Comparison of ENCODE assay signal across 1 cellular context in the genomic region with DNA sequence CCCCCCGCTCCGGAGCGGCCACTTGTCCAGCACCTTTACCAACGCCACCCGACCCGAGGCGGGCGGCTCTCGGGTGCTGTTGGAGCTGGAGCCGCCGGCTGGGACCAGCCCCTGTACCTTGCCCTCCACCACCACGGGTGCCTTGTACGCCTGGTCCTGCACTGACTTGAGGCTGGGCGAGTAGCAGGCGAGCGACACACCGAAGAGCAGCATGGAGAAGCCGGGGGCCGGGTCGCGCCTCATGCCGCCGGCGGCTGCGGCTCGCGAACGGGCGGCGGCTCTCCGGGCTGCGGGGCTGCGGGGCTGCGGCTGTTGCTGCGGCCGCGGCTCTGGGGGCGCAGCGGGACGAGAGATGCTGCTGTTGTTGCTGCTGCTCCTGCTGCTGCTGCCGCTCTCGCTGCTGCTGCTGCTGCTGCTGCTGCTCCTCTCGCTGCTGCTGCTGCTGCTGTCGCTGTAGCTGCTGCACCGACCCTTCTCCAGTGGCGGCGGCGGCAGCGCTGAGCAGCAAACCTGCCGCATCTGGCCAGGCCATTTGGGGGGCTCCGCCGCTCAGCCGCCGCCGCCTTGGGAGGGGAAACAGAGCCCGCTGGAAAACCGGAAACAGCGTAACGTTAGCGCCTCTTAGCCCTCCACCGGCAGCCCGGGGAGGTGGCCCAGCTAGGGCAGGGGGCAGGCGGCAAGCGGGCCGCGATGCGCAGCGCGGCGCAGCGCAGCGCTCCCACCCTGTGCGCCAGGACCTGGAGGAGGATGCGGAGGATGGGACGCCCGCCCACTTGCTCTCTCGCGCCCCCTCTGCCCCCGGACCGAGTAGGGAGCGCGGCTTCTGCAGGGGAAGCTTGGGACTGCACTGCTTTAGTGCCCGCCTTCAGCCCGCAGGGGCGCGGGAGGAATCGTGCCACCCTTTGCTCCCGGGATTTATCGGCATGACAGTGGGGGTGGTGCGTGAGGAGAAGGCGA.
TF ChIP-seq lines count a peak whose summit lies in the region.

A gene (minus strand): TSS at position 749 of the 957 bp plus-strand sequence.

TF ChIP-seq in GM12878, 131 proteins besides CTCF, POLR2A, EP300 and RAD21:
- TF ChIP-seq NBN (IDR thresholded peaks at IDR 0.05) (0 out of 2 replicates have a peak, but pooled peaks have one; percentile 35), RBBP5 (conservative IDR thresholded peaks at IDR 0.05) (no peak), LARP7 (IDR thresholded peaks at IDR 0.05) (peak; percentile 75; the same call in 1 of the 2 replicates), ZSCAN29 (IDR thresholded peaks at IDR 0.05) (peak; percentile 71; the same call in 1 of the 2 replicates), RAD51 (IDR thresholded peaks at IDR 0.05) (no peak), RUNX3 (IDR thresholded peaks at IDR 0.05; ENCODE audit: low read length) (0 out of 2 replicates have a peak, but pooled peaks have one; percentile 9), ZNF622 (IDR thresholded peaks at IDR 0.05) (no peak), HDAC6 (IDR thresholded peaks at IDR 0.05; ENCODE audit: unreplicated experiment) (peak; percentile 50), IKZF1 (conservative IDR thresholded peaks at IDR 0.05) (peak; percentile 88), SMARCA5 (IDR thresholded peaks at IDR 0.05) (peak; percentile 77), EED (IDR thresholded peaks at IDR 0.05; ENCODE audit: low read depth) (peak; percentile 62; the same call in 1 of the 2 replicates), NR2F1 (conservative IDR thresholded peaks at IDR 0.05) (peak; percentile 33; the same call in 1 of the 2 replicates), DPF2 (IDR thresholded peaks at IDR 0.05) (peak; percentile 74), CHD2 (IDR thresholded peaks at IDR 0.05; ENCODE audit: borderline replicate concordance, low read depth, low read length) (peak; percentile 48; the same call in 1 of the 2 replicates), ZNF384 (IDR thresholded peaks at IDR 0.05; ENCODE audit: borderline replicate concordance, low read depth, low read length) (no peak), ASH2L (IDR thresholded peaks at IDR 0.05; ENCODE audit: borderline replicate concordance, low read depth) (peak; percentile 81; the same call in 1 of the 2 replicates), RCOR1 (conservative IDR thresholded peaks at IDR 0.05; ENCODE audit: low read depth, low read length) (0 out of 2 replicates have a peak, but pooled peaks have one; percentile 23), GATAD2B (conservative IDR thresholded peaks at IDR 0.05; ENCODE audit: low read depth) (peak; percentile 85), BHLHE40 (IDR thresholded peaks at IDR 0.05; ENCODE audit: borderline replicate concordance in 1 of 2, low read depth in 2 of 2, low read length in 1 of 2) (peak in 1 of 2 experiments; percentile 25; a peak in 2 of 4 replicates), SIN3A (IDR thresholded peaks at IDR 0.05; ENCODE audit: low read depth, low read length) (peak; percentile 54; the same call in 1 of the 2 replicates), CBFB (IDR thresholded peaks at IDR 0.05; ENCODE audit: low read depth) (0 out of 2 replicates have a peak, but pooled peaks have one; percentile 19), HDGF (IDR thresholded peaks at IDR 0.05) (no peak), IKZF2 (IDR thresholded peaks at IDR 0.05) (peak; percentile 57 to 75; a peak in 3 of 4 replicates), ZNF24 (IDR thresholded peaks at IDR 0.05) (no peak), ETV6 (conservative IDR thresholded peaks at IDR 0.05 in 1 of 2, IDR thresholded peaks at IDR 0.05 in 1 of 2; ENCODE audit: borderline replicate concordance in 1 of 2, low read depth in 1 of 2) (peak in 1 of 2 experiments; percentile 20; a peak in 1 of 4 replicates), NR2C1 (IDR thresholded peaks at IDR 0.05) (no peak), NFYA (IDR thresholded peaks at IDR 0.05; ENCODE audit: borderline replicate concordance, low read depth, low read length) (no peak), MEF2A (IDR thresholded peaks at IDR 0.05; ENCODE audit: insufficient read depth, low read depth, low read length) (no peak), ZNF217 (IDR thresholded peaks at IDR 0.05) (peak; percentile 51; the same call in 1 of the 2 replicates), EGR1 (IDR thresholded peaks at IDR 0.05; ENCODE audit: borderline replicate concordance in 1 of 2, low read depth in 2 of 2, low read length in 2 of 2) (peak in 1 of 2 experiments; percentile 88; a peak in 2 of 3 replicates), TCF12 (IDR thresholded peaks at IDR 0.05; ENCODE audit: low read depth, low read length) (no peak)
- TF ChIP-seq, protein P1, sequence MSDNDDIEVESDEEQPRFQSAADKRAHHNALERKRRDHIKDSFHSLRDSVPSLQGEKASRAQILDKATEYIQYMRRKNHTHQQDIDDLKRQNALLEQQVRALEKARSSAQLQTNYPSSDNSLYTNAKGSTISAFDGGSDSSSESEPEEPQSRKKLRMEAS (IDR thresholded peaks at IDR 0.05; ENCODE audit: low read depth, low read length), result peak; percentile 11; the same call in 1 of the 2 replicates
- TF ChIP-seq, protein P2, sequence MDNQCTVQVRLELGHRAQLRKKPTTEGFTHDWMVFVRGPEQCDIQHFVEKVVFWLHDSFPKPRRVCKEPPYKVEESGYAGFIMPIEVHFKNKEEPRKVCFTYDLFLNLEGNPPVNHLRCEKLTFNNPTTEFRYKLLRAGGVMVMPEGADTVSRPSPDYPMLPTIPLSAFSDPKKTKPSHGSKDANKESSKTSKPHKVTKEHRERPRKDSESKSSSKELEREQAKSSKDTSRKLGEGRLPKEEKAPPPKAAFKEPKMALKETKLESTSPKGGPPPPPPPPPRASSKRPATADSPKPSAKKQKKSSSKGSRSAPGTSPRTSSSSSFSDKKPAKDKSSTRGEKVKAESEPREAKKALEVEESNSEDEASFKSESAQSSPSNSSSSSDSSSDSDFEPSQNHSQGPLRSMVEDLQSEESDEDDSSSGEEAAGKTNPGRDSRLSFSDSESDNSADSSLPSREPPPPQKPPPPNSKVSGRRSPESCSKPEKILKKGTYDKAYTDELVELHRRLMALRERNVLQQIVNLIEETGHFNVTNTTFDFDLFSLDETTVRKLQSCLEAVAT (IDR thresholded peaks at IDR 0.05), result 0 out of 2 replicates have a peak, but pooled peaks have one; percentile 24
- TF ChIP-seq, protein P3, sequence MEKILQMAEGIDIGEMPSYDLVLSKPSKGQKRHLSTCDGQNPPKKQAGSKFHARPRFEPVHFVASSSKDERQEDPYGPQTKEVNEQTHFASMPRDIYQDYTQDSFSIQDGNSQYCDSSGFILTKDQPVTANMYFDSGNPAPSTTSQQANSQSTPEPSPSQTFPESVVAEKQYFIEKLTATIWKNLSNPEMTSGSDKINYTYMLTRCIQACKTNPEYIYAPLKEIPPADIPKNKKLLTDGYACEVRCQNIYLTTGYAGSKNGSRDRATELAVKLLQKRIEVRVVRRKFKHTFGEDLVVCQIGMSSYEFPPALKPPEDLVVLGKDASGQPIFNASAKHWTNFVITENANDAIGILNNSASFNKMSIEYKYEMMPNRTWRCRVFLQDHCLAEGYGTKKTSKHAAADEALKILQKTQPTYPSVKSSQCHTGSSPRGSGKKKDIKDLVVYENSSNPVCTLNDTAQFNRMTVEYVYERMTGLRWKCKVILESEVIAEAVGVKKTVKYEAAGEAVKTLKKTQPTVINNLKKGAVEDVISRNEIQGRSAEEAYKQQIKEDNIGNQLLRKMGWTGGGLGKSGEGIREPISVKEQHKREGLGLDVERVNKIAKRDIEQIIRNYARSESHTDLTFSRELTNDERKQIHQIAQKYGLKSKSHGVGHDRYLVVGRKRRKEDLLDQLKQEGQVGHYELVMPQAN (conservative IDR thresholded peaks at IDR 0.05), result peak; percentile 71
- TF ChIP-seq, protein P4, sequence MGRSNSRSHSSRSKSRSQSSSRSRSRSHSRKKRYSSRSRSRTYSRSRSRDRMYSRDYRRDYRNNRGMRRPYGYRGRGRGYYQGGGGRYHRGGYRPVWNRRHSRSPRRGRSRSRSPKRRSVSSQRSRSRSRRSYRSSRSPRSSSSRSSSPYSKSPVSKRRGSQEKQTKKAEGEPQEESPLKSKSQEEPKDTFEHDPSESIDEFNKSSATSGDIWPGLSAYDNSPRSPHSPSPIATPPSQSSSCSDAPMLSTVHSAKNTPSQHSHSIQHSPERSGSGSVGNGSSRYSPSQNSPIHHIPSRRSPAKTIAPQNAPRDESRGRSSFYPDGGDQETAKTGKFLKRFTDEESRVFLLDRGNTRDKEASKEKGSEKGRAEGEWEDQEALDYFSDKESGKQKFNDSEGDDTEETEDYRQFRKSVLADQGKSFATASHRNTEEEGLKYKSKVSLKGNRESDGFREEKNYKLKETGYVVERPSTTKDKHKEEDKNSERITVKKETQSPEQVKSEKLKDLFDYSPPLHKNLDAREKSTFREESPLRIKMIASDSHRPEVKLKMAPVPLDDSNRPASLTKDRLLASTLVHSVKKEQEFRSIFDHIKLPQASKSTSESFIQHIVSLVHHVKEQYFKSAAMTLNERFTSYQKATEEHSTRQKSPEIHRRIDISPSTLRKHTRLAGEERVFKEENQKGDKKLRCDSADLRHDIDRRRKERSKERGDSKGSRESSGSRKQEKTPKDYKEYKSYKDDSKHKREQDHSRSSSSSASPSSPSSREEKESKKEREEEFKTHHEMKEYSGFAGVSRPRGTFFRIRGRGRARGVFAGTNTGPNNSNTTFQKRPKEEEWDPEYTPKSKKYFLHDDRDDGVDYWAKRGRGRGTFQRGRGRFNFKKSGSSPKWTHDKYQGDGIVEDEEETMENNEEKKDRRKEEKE (IDR thresholded peaks at IDR 0.05), result no peak
- TF ChIP-seq, protein P5, sequence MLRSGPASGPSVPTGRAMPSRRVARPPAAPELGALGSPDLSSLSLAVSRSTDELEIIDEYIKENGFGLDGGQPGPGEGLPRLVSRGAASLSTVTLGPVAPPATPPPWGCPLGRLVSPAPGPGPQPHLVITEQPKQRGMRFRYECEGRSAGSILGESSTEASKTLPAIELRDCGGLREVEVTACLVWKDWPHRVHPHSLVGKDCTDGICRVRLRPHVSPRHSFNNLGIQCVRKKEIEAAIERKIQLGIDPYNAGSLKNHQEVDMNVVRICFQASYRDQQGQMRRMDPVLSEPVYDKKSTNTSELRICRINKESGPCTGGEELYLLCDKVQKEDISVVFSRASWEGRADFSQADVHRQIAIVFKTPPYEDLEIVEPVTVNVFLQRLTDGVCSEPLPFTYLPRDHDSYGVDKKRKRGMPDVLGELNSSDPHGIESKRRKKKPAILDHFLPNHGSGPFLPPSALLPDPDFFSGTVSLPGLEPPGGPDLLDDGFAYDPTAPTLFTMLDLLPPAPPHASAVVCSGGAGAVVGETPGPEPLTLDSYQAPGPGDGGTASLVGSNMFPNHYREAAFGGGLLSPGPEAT (IDR thresholded peaks at IDR 0.05; ENCODE audit: low read depth), result 0 out of 2 replicates have a peak, but pooled peaks have one; percentile 11
- TF ChIP-seq, protein P6, sequence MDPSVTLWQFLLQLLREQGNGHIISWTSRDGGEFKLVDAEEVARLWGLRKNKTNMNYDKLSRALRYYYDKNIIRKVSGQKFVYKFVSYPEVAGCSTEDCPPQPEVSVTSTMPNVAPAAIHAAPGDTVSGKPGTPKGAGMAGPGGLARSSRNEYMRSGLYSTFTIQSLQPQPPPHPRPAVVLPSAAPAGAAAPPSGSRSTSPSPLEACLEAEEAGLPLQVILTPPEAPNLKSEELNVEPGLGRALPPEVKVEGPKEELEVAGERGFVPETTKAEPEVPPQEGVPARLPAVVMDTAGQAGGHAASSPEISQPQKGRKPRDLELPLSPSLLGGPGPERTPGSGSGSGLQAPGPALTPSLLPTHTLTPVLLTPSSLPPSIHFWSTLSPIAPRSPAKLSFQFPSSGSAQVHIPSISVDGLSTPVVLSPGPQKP (IDR thresholded peaks at IDR 0.05; ENCODE audit: low read depth, low read length), result 0 out of 2 replicates have a peak, but pooled peaks have one; percentile 8
- TF ChIP-seq, protein P7, sequence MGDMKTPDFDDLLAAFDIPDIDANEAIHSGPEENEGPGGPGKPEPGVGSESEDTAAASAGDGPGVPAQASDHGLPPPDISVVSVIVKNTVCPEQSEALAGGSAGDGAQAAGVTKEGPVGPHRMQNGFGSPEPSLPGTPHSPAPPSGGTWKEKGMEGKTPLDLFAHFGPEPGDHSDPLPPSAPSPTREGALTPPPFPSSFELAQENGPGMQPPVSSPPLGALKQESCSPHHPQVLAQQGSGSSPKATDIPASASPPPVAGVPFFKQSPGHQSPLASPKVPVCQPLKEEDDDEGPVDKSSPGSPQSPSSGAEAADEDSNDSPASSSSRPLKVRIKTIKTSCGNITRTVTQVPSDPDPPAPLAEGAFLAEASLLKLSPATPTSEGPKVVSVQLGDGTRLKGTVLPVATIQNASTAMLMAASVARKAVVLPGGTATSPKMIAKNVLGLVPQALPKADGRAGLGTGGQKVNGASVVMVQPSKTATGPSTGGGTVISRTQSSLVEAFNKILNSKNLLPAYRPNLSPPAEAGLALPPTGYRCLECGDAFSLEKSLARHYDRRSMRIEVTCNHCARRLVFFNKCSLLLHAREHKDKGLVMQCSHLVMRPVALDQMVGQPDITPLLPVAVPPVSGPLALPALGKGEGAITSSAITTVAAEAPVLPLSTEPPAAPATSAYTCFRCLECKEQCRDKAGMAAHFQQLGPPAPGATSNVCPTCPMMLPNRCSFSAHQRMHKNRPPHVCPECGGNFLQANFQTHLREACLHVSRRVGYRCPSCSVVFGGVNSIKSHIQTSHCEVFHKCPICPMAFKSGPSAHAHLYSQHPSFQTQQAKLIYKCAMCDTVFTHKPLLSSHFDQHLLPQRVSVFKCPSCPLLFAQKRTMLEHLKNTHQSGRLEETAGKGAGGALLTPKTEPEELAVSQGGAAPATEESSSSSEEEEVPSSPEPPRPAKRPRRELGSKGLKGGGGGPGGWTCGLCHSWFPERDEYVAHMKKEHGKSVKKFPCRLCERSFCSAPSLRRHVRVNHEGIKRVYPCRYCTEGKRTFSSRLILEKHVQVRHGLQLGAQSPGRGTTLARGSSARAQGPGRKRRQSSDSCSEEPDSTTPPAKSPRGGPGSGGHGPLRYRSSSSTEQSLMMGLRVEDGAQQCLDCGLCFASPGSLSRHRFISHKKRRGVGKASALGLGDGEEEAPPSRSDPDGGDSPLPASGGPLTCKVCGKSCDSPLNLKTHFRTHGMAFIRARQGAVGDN (IDR thresholded peaks at IDR 0.05), result no peak
